ENCODE assay signal across 1 cellular context in the genomic region with DNA sequence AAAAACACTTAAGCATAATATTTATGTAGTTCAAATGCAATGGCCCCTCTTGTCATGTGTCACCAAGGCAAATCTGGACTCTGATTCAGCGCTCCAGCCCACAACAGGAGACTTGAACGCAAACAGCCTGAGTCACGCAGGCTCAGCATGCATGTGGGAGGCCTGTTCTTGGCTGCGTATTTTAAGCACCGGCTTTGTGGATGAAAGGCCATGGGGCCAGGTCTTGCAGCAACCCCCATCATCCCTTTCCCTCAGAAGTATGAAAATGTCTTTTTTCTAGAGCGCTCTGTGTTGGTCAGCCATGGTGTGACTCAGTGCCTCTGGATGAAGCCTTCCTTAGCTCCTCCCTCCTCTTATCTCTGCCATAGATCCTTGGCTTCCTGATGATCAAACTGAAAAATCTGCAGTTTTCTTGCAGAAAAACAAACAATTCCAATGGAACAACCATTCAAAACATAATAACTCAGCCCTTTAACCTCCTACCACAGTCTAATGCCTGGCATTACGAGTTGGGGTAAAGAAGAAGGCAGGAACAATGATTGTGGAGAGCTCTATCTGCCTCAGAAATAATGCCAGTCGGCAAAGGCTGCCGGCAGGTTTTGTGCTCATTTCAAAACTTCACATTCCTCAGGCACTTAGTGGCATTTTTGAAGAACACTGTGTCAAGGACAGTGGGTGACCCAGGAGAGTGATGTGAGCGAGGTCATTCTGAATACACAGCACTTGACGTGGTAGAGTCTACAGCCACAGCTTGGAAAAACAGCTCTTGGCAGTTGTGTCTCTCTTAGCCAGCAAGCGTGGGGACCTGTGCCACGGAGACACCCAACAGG.
TF ChIP-seq lines count a peak whose summit lies in the region.

No MANE protein-coding gene starts in this region.

TF ChIP-seq in HepG2, 621 proteins besides CTCF, POLR2A, EP300 and RAD21 (continued from another document and continues in another):
- TF ChIP-seq ARID2 (CRISPR knock-in tag; IDR thresholded peaks at IDR 0.05; ENCODE audit: borderline replicate concordance), result no peak
- no peak for TF ChIP-seq ZNF546 (CRISPR knock-in tag; conservative IDR thresholded peaks at IDR 0.05)
- peak; percentile 77 for TF ChIP-seq ESRRA (CRISPR knock-in tag; IDR thresholded peaks at IDR 0.05; ENCODE audit: low read depth)
- TF ChIP-seq, protein P1, sequence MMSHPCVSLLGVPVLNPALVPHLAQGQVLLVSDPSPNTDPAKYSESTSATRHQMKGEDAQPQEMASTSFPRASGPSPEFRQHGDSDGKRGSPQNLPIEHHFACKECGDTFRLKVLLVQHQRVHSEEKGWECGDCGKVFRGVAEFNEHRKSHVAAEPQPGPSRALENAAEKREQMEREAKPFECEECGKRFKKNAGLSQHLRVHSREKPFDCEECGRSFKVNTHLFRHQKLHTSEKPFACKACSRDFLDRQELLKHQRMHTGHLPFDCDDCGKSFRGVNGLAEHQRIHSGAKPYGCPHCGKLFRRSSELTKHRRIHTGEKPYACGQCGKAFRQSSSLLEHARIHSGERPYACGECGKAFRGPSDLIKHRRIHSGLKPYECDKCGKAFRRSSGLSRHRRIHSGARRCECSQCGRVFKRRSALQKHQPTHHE (CRISPR knock-in tag; IDR thresholded peaks at IDR 0.05; ENCODE audit: borderline replicate concordance), result no peak
- no peak for TF ChIP-seq ZNF343 (CRISPR knock-in tag; IDR thresholded peaks at IDR 0.05)
- peak; percentile 18; the same call in 1 of the 2 replicates for TF ChIP-seq GABPB1 (CRISPR knock-in tag; IDR thresholded peaks at IDR 0.05)
- TF ChIP-seq FOXO1 (CRISPR knock-in tag; IDR thresholded peaks at IDR 0.05), result peak; percentile 73; the same call in 1 of the 2 replicates
- TF ChIP-seq NR2F2 (IDR thresholded peaks at IDR 0.05; ENCODE audit: borderline replicate concordance, low read depth), result peak; percentile 73
- peak; percentile 71; the same call in 1 of the 2 replicates for TF ChIP-seq TCF7 (IDR thresholded peaks at IDR 0.05; ENCODE audit: low read depth)
- TF ChIP-seq DMAP1 (CRISPR knock-in tag; IDR thresholded peaks at IDR 0.05), result peak; percentile 52; the same call in 1 of the 2 replicates
- TF ChIP-seq PHF21A (CRISPR knock-in tag; IDR thresholded peaks at IDR 0.05), result peak; percentile 77; the same call in 1 of the 2 replicates
- no peak for TF ChIP-seq GABPA (IDR thresholded peaks at IDR 0.05; ENCODE audit: low read depth, low read length)
- TF ChIP-seq GABPA (CRISPR knock-in tag; IDR thresholded peaks at IDR 0.05; ENCODE audit: low read depth), result 0 out of 2 replicates have a peak, but pooled peaks have one; percentile 25
- TF ChIP-seq ZNF264 (CRISPR knock-in tag; IDR thresholded peaks at IDR 0.05), result no peak
- TF ChIP-seq, protein P2, sequence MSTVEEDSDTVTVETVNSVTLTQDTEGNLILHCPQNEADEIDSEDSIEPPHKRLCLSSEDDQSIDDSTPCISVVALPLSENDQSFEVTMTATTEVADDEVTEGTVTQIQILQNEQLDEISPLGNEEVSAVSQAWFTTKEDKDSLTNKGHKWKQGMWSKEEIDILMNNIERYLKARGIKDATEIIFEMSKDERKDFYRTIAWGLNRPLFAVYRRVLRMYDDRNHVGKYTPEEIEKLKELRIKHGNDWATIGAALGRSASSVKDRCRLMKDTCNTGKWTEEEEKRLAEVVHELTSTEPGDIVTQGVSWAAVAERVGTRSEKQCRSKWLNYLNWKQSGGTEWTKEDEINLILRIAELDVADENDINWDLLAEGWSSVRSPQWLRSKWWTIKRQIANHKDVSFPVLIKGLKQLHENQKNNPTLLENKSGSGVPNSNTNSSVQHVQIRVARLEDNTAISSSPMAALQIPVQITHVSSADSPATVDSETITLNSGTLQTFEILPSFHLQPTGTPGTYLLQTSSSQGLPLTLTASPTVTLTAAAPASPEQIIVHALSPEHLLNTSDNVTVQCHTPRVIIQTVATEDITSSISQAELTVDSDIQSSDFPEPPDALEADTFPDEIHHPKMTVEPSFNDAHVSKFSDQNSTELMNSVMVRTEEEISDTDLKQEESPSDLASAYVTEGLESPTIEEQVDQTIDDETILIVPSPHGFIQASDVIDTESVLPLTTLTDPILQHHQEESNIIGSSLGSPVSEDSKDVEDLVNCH (CRISPR knock-in tag; IDR thresholded peaks at IDR 0.05), result no peak
- TF ChIP-seq CBFB (CRISPR knock-in tag; IDR thresholded peaks at IDR 0.05), result 0 out of 2 replicates have a peak, but pooled peaks have one; percentile 21
- TF ChIP-seq SAP130 (CRISPR knock-in tag; IDR thresholded peaks at IDR 0.05; ENCODE audit: low read depth), result peak; percentile 77
- TF ChIP-seq NFE2L2 (IDR thresholded peaks at IDR 0.05; ENCODE audit: low read length), result peak; percentile 92
- peak; percentile 52; the same call in 1 of the 2 replicates for TF ChIP-seq XBP1 (CRISPR knock-in tag; IDR thresholded peaks at IDR 0.05)
- TF ChIP-seq, protein P3, sequence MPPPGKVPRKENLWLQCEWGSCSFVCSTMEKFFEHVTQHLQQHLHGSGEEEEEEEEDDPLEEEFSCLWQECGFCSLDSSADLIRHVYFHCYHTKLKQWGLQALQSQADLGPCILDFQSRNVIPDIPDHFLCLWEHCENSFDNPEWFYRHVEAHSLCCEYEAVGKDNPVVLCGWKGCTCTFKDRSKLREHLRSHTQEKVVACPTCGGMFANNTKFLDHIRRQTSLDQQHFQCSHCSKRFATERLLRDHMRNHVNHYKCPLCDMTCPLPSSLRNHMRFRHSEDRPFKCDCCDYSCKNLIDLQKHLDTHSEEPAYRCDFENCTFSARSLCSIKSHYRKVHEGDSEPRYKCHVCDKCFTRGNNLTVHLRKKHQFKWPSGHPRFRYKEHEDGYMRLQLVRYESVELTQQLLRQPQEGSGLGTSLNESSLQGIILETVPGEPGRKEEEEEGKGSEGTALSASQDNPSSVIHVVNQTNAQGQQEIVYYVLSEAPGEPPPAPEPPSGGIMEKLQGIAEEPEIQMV (CRISPR knock-in tag; IDR thresholded peaks at IDR 0.05; ENCODE audit: low read depth), result no peak
- TF ChIP-seq, protein P4, sequence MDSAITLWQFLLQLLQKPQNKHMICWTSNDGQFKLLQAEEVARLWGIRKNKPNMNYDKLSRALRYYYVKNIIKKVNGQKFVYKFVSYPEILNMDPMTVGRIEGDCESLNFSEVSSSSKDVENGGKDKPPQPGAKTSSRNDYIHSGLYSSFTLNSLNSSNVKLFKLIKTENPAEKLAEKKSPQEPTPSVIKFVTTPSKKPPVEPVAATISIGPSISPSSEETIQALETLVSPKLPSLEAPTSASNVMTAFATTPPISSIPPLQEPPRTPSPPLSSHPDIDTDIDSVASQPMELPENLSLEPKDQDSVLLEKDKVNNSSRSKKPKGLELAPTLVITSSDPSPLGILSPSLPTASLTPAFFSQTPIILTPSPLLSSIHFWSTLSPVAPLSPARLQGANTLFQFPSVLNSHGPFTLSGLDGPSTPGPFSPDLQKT (CRISPR knock-in tag; IDR thresholded peaks at IDR 0.05; ENCODE audit: borderline replicate concordance), result no peak
- TF ChIP-seq ZNF33A (CRISPR knock-in tag; IDR thresholded peaks at IDR 0.05; ENCODE audit: borderline replicate concordance), result no peak; the same call in 1 of the 2 replicates
- TF ChIP-seq EHMT2 (IDR thresholded peaks at IDR 0.05; ENCODE audit: borderline replicate concordance, low read depth, low read length), result peak; percentile 68; the same call in 1 of the 2 replicates
- TF ChIP-seq RXRB (CRISPR knock-in tag; IDR thresholded peaks at IDR 0.05; ENCODE audit: borderline replicate concordance), result peak; percentile 82
- TF ChIP-seq, protein P5, sequence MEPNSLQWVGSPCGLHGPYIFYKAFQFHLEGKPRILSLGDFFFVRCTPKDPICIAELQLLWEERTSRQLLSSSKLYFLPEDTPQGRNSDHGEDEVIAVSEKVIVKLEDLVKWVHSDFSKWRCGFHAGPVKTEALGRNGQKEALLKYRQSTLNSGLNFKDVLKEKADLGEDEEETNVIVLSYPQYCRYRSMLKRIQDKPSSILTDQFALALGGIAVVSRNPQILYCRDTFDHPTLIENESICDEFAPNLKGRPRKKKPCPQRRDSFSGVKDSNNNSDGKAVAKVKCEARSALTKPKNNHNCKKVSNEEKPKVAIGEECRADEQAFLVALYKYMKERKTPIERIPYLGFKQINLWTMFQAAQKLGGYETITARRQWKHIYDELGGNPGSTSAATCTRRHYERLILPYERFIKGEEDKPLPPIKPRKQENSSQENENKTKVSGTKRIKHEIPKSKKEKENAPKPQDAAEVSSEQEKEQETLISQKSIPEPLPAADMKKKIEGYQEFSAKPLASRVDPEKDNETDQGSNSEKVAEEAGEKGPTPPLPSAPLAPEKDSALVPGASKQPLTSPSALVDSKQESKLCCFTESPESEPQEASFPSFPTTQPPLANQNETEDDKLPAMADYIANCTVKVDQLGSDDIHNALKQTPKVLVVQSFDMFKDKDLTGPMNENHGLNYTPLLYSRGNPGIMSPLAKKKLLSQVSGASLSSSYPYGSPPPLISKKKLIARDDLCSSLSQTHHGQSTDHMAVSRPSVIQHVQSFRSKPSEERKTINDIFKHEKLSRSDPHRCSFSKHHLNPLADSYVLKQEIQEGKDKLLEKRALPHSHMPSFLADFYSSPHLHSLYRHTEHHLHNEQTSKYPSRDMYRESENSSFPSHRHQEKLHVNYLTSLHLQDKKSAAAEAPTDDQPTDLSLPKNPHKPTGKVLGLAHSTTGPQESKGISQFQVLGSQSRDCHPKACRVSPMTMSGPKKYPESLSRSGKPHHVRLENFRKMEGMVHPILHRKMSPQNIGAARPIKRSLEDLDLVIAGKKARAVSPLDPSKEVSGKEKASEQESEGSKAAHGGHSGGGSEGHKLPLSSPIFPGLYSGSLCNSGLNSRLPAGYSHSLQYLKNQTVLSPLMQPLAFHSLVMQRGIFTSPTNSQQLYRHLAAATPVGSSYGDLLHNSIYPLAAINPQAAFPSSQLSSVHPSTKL (CRISPR knock-in tag; IDR thresholded peaks at IDR 0.05), result peak; percentile 88
- TF ChIP-seq MXD4 (CRISPR knock-in tag; IDR thresholded peaks at IDR 0.05), result peak; percentile 57; the same call in 1 of the 2 replicates
- TF ChIP-seq NFKB2 (CRISPR knock-in tag; IDR thresholded peaks at IDR 0.05; ENCODE audit: borderline replicate concordance), result no peak
- peak; percentile 67 for TF ChIP-seq MED1 (CRISPR knock-in tag; IDR thresholded peaks at IDR 0.05)
- TF ChIP-seq TBX2 (CRISPR knock-in tag; IDR thresholded peaks at IDR 0.05; ENCODE audit: borderline replicate concordance), result peak; percentile 25; the same call in 1 of the 2 replicates
- TF ChIP-seq, protein P6, sequence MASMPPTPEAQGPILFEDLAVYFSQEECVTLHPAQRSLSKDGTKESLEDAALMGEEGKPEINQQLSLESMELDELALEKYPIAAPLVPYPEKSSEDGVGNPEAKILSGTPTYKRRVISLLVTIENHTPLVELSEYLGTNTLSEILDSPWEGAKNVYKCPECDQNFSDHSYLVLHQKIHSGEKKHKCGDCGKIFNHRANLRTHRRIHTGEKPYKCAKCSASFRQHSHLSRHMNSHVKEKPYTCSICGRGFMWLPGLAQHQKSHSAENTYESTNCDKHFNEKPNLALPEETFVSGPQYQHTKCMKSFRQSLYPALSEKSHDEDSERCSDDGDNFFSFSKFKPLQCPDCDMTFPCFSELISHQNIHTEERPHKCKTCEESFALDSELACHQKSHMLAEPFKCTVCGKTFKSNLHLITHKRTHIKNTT (CRISPR knock-in tag; IDR thresholded peaks at IDR 0.05), result no peak
- TF ChIP-seq, protein P7, sequence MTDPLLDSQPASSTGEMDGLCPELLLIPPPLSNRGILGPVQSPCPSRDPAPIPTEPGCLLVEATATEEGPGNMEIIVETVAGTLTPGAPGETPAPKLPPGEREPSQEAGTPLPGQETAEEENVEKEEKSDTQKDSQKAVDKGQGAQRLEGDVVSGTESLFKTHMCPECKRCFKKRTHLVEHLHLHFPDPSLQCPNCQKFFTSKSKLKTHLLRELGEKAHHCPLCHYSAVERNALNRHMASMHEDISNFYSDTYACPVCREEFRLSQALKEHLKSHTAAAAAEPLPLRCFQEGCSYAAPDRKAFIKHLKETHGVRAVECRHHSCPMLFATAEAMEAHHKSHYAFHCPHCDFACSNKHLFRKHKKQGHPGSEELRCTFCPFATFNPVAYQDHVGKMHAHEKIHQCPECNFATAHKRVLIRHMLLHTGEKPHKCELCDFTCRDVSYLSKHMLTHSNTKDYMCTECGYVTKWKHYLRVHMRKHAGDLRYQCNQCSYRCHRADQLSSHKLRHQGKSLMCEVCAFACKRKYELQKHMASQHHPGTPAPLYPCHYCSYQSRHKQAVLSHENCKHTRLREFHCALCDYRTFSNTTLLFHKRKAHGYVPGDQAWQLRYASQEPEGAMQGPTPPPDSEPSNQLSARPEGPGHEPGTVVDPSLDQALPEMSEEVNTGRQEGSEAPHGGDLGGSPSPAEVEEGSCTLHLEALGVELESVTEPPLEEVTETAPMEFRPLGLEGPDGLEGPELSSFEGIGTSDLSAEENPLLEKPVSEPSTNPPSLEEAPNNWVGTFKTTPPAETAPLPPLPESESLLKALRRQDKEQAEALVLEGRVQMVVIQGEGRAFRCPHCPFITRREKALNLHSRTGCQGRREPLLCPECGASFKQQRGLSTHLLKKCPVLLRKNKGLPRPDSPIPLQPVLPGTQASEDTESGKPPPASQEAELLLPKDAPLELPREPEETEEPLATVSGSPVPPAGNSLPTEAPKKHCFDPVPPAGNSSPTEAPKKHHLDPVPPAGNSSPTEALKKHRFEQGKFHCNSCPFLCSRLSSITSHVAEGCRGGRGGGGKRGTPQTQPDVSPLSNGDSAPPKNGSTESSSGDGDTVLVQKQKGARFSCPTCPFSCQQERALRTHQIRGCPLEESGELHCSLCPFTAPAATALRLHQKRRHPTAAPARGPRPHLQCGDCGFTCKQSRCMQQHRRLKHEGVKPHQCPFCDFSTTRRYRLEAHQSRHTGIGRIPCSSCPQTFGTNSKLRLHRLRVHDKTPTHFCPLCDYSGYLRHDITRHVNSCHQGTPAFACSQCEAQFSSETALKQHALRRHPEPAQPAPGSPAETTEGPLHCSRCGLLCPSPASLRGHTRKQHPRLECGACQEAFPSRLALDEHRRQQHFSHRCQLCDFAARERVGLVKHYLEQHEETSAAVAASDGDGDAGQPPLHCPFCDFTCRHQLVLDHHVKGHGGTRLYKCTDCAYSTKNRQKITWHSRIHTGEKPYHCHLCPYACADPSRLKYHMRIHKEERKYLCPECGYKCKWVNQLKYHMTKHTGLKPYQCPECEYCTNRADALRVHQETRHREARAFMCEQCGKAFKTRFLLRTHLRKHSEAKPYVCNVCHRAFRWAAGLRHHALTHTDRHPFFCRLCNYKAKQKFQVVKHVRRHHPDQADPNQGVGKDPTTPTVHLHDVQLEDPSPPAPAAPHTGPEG (CRISPR knock-in tag; IDR thresholded peaks at IDR 0.05), result 0 out of 2 replicates have a peak, but pooled peaks have one; percentile 31
- TF ChIP-seq ZSCAN9 (CRISPR knock-in tag; IDR thresholded peaks at IDR 0.05; ENCODE audit: borderline replicate concordance), result peak; percentile 48; the same call in 1 of the 2 replicates
- TF ChIP-seq, protein P8, sequence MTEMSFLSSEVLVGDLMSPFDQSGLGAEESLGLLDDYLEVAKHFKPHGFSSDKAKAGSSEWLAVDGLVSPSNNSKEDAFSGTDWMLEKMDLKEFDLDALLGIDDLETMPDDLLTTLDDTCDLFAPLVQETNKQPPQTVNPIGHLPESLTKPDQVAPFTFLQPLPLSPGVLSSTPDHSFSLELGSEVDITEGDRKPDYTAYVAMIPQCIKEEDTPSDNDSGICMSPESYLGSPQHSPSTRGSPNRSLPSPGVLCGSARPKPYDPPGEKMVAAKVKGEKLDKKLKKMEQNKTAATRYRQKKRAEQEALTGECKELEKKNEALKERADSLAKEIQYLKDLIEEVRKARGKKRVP (CRISPR knock-in tag; IDR thresholded peaks at IDR 0.05), result 0 out of 4 replicates have a peak, but pooled peaks of 1 of the 2 experiments have one; percentile 10
- no peak for TF ChIP-seq FOXA1 (IDR thresholded peaks at IDR 0.05)
- peak; percentile 72 for TF ChIP-seq FOXA1 (CRISPR knock-in tag; IDR thresholded peaks at IDR 0.05)
- TF ChIP-seq ISL2 (CRISPR knock-in tag; IDR thresholded peaks at IDR 0.05), result peak; percentile 55; the same call in 1 of the 2 replicates
- peak; percentile 13; the same call in 1 of the 2 replicates for TF ChIP-seq CREM (IDR thresholded peaks at IDR 0.05)
- TF ChIP-seq CREM (CRISPR knock-in tag; IDR thresholded peaks at IDR 0.05), result no peak
